Comparison of ENCODE assay signal across 11 cellular contexts in the genomic region with DNA sequence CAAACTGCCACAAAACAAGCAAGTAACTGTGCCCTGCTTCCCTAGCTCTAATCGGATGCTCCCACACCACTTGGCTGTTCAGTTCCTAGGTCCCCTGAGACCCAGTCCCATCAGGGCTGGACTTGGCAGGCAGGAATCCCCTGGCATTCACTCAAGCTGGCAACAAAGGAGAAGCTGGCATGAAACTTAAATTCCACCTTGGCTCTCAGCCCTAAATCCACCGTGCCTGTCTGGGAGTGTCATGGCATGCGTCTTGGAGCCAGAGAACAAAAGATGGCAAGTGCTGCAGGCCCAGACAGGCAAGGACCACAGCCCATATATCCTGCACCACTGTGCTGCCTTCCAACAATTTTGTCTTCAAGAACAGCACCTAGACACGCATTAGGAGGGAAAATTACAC. TPM values are rescaled to one million over a fixed set of nuclear protein-coding genes. Genes with fewer than 3 reads are reported as not detected.
A peak's percentile ranks its signal among the peaks of the same experiment; 100 is the strongest.
DNase-seq lines count a peak whose midpoint lies in the region; ATAC-seq, FAIRE-seq and TF ChIP-seq lines count a peak whose summit lies in the region.
"Had no signal": no experiment of that assay in that cellular context is flagged by ENCODE, and none has a peak within 500 bp of the region (broad histone marks: within the 10 kb centered on the region; RNA-seq: fewer than 3 reads in every experiment).

No MANE protein-coding gene starts in this region.

- peak overlapping the region; percentile 34 for H3K27ac Mint-ChIP-seq in activated CD8-positive, alpha-beta T cell treated with anti-CD3 and anti-CD28 coated beads, Interleukin-2, amount 10 ng/mL, durations not matched to agents 7 days and 5 days
- no peak overlapping the region for H3K27ac Mint-ChIP-seq in activated CD8-positive, alpha-beta T cell treated with anti-CD3 and anti-CD28 coated beads for 36 hours

- H3K4me2 ChIP-seq in GM12878 (ENCODE audit: control insufficient read depth, insufficient read depth), result no peak overlapping the region
- H3K4me2 ChIP-seq: A549 had no signal

- peaks cover 24% of the 10 kb centered on the region for H3K36me3 Mint-ChIP-seq in activated CD8-positive, alpha-beta T cell treated with anti-CD3 and anti-CD28 coated beads, Interleukin-2, amount 10 ng/mL, durations not matched to agents 7 days and 5 days (ENCODE audit: low read depth)
- H3K36me3 Mint-ChIP-seq in activated CD8-positive, alpha-beta T cell treated with anti-CD3 and anti-CD28 coated beads for 36 hours (ENCODE audit: low read depth), result peaks cover 20% of the 10 kb centered on the region

- H3K4me3 Mint-ChIP-seq in activated CD8-positive, alpha-beta T cell treated with anti-CD3 and anti-CD28 coated beads, Interleukin-2, amount 10 ng/mL, durations not matched to agents 7 days and 5 days, result no peak overlapping the region
- no peak overlapping the region for H3K4me3 Mint-ChIP-seq in activated CD8-positive, alpha-beta T cell treated with anti-CD3 and anti-CD28 coated beads for 36 hours

- H3K36me3 ChIP-seq in GM12878 (ENCODE audit: control insufficient read depth in 2 of 2, insufficient read depth in 2 of 2, low read length in 1 of 2) (peaks cover 12 to 20% of the 10 kb centered on the region in 2 experiments), upper lobe of right lung (peaks cover 36% of the 10 kb centered on the region), WERI-Rb-1 (peaks cover 21% of the 10 kb centered on the region)

- H3K4me1 ChIP-seq in GM12878 (ENCODE audit: control insufficient read depth, insufficient read depth, low read length), result no peaks in the 10 kb centered on the region
- peaks cover 13% of the 10 kb centered on the region for H3K4me1 ChIP-seq in upper lobe of right lung

- no peak overlapping the region for H2AFZ ChIP-seq in GM12878 (ENCODE audit: control insufficient read depth, low read depth, low read length)

- no peak for TF ChIP-seq RAD21 in GM12878 (IDR thresholded peaks at IDR 0.05; ENCODE audit: insufficient read depth, low read depth, low read length)

- TF ChIP-seq EP300 in GM12878 (IDR thresholded peaks at IDR 0.05; ENCODE audit: borderline replicate concordance in 1 of 2, control insufficient read depth in 1 of 2, low read depth in 2 of 2, low read length in 2 of 2), result no peak

- CTCF ChIA-PET in activated CD8-positive, alpha-beta T cell treated with anti-CD3 and anti-CD28 coated beads, Interleukin-2, amount 10 ng/mL, durations not matched to agents 7 days and 5 days (lab: Charles Lee), result interaction anchor here (0.9 to 5.1 kb wide), 7 partner anchors 11 to 153 kb away, joined by 3 to 65 read pairs (median 13); a partner anchor contains a TSS
- CTCF ChIA-PET in activated CD8-positive, alpha-beta T cell treated with anti-CD3 and anti-CD28 coated beads for 36 hours (lab: Charles Lee), result interaction anchor here (0.7 to 5.6 kb wide), 16 partner anchors 8 to 153 kb away, joined by 3 to 85 read pairs (median 6); a partner anchor contains a TSS
- CTCF ChIA-PET in GM12878 (lab: Yijun Ruan, JAX), result interaction anchor here (0.7 to 4.6 kb wide), 12 partner anchors 14 to 329 kb away, joined by 3 to 123 read pairs (median 6); a partner anchor contains a TSS

- ATAC-seq in activated CD8-positive, alpha-beta T cell treated with anti-CD3 and anti-CD28 coated beads, Interleukin-2, amount 10 ng/mL, durations not matched to agents 7 days and 5 days, result no peak
- no peak for ATAC-seq in activated CD8-positive, alpha-beta T cell treated with anti-CD3 and anti-CD28 coated beads for 36 hours
- ATAC-seq in GM12878, result no peak; the same call in 2 of the 3 replicates
- peak; percentile 43 for ATAC-seq in left lobe of liver
- ATAC-seq in upper lobe of right lung, result peak; percentile 36
- no peak for ATAC-seq in GM21447 (IDR thresholded peaks at IDR 0.05; ENCODE audit: unreplicated experiment)
- no peak for ATAC-seq in HG02678 (IDR thresholded peaks at IDR 0.05; ENCODE audit: unreplicated experiment)

- peak; percentile 36; the same call in 1 of the 2 replicates for TF ChIP-seq POLR2A in GM12878 (IDR thresholded peaks at IDR 0.05; ENCODE audit: low read depth, low read length)

- no peak for FAIRE-seq in GM12878 (lab: Jason Lieb, UNC)
- FAIRE-seq: A549 had no signal

- H3K9ac ChIP-seq in GM12878 (ENCODE audit: control insufficient read depth, insufficient read depth, low read length), result no peak overlapping the region

- RAD21 ChIA-PET in GM12878 (lab: Charles Lee; ENCODE audit: unreplicated experiment), result interaction anchor here (1.5 to 4.5 kb wide), 2 partner anchors 43 to 54 kb away, joined by 6 to 56 read pairs; no protein-coding TSS in a partner anchor

- no peaks in the 10 kb centered on the region for H3K9me3 Mint-ChIP-seq in activated CD8-positive, alpha-beta T cell treated with anti-CD3 and anti-CD28 coated beads, Interleukin-2, amount 10 ng/mL, durations not matched to agents 7 days and 5 days (ENCODE audit: insufficient read depth)
- H3K9me3 Mint-ChIP-seq in activated CD8-positive, alpha-beta T cell treated with anti-CD3 and anti-CD28 coated beads for 36 hours, result no peaks in the 10 kb centered on the region

- H3K79me2 ChIP-seq in GM12878 (ENCODE audit: control insufficient read depth, insufficient read depth, low read length), result no peaks in the 10 kb centered on the region

- no peaks in the 10 kb centered on the region for H3K27me3 Mint-ChIP-seq in activated CD8-positive, alpha-beta T cell treated with anti-CD3 and anti-CD28 coated beads, Interleukin-2, amount 10 ng/mL, durations not matched to agents 7 days and 5 days (ENCODE audit: low read depth)
- H3K27me3 Mint-ChIP-seq in activated CD8-positive, alpha-beta T cell treated with anti-CD3 and anti-CD28 coated beads for 36 hours, result no peaks in the 10 kb centered on the region

- H3K4me1 Mint-ChIP-seq in activated CD8-positive, alpha-beta T cell treated with anti-CD3 and anti-CD28 coated beads, Interleukin-2, amount 10 ng/mL, durations not matched to agents 7 days and 5 days (ENCODE audit: low read depth), result no peaks in the 10 kb centered on the region
- H3K4me1 Mint-ChIP-seq in activated CD8-positive, alpha-beta T cell treated with anti-CD3 and anti-CD28 coated beads for 36 hours (ENCODE audit: low read depth), result peaks cover 2% of the 10 kb centered on the region

- H3K27ac ChIP-seq in GM12878 (ENCODE audit: control insufficient read depth, insufficient read depth) (no peak overlapping the region), upper lobe of right lung (peak overlapping the region; percentile 4), WERI-Rb-1 (no peak overlapping the region; the same call in 1 of the 2 replicates)
- H3K27ac ChIP-seq: A549 had no signal

- SMC1A ChIA-PET in GM12878 (lab: Charles Lee; ENCODE audit: uncharacterized antibody, unreplicated experiment), result interaction anchor here (0.8 to 4.0 kb wide), 7 partner anchors 12 to 477 kb away, joined by 3 to 58 read pairs (median 7); a partner anchor contains a TSS

- H3K9me3 ChIP-seq in GM12878 (replicated peaks; ENCODE audit: control insufficient read depth, insufficient read depth, low read length) (no peaks in the 10 kb centered on the region), upper lobe of right lung (no peaks in the 10 kb centered on the region), WERI-Rb-1 (ENCODE audit: severe bottlenecking) (no peaks in the 10 kb centered on the region)
- H3K9me3 ChIP-seq: A549 had no signal

- 97% methylated on average over 4 of the region's 4 CpGs for WGBS in GM12878 (ENCODE audit: insufficient coverage, insufficient replicate concordance, low lambda C conversion rate, missing lambda C conversion rate)

- intact Hi-C loops in activated CD8-positive, alpha-beta T cell treated with anti-CD3 and anti-CD28 coated beads for 36 hours (cut with micrococcal nuclease), result loop anchor here (5.0 kb wide), 1 partner anchor 37 kb away; a partner anchor contains a TSS
- intact Hi-C loops in GM12878 (cut with micrococcal nuclease; ENCODE audit: unreplicated experiment) (no loop called here), upper lobe of right lung (cut with DNase I) (loop anchor here (5.0 kb wide), 1 partner anchor 52 kb away; no protein-coding TSS in a partner anchor)

- BruUV-seq in GM12878 (replicated peaks; lab: Mats Ljungman, UMichigan), result no TSS peak

- H3K27me3 ChIP-seq in GM12878 (replicated peaks in 1 of 2; ENCODE audit: control insufficient read depth in 2 of 2, insufficient read depth in 2 of 2, low read length in 1 of 2), result no peaks in the 10 kb centered on the region
- H3K27me3 ChIP-seq in upper lobe of right lung, result no peaks in the 10 kb centered on the region
- no peaks in the 10 kb centered on the region for H3K27me3 ChIP-seq in WERI-Rb-1 (ENCODE audit: insufficient read depth, low read depth, severe bottlenecking)

- no peaks in the 10 kb centered on the region for H4K20me1 ChIP-seq in GM12878 (ENCODE audit: control insufficient read depth, insufficient read depth)

- H3K4me3 ChIP-seq in GM12878 (no peak overlapping the region), upper lobe of right lung (no peak overlapping the region), WERI-Rb-1 (ENCODE audit: low read depth, low read length) (no peak overlapping the region)
- H3K4me3 ChIP-seq: A549 had no signal

- TF ChIP-seq CTCF in activated CD8-positive, alpha-beta T cell treated with anti-CD3 and anti-CD28 coated beads for 36 hours (IDR thresholded peaks at IDR 0.05), result no peak
- no peak for TF ChIP-seq CTCF in GM12878 (IDR thresholded peaks at IDR 0.05 in 2 of 3, conservative IDR thresholded peaks at IDR 0.05 in 1 of 3; ENCODE audit: control insufficient read depth in 2 of 3, extremely low read depth in 1 of 3, insufficient read depth in 1 of 3, low read depth in 3 of 3, low read length in 3 of 3)
- TF ChIP-seq CTCF in upper lobe of right lung (IDR thresholded peaks at IDR 0.05), result no peak
- no peak for TF ChIP-seq CTCF in WERI-Rb-1 (IDR thresholded peaks at IDR 0.05; ENCODE audit: low read depth, low read length)

- no peak for DNase-seq in activated CD8-positive, alpha-beta T cell treated with anti-CD3 and anti-CD28 coated beads, Interleukin-2, amount 10 ng/mL, durations not matched to agents 7 days and 5 days
- DNase-seq in activated CD8-positive, alpha-beta T cell treated with anti-CD3 and anti-CD28 coated beads for 36 hours, result no peak
- no peak for DNase-seq in GM12878 (ENCODE audit: low read depth, low spot score)
- peak; percentile 81 for DNase-seq in left lobe of liver (ENCODE audit: low spot score)
- DNase-seq in upper lobe of right lung, result no peak
- DNase-seq in WERI-Rb-1, result no peak
- DNase-seq: activated CD4-positive, CD25-positive, alpha-beta regulatory T cell; NCI-H510A had no signal

- POLR2A ChIA-PET in activated CD8-positive, alpha-beta T cell treated with anti-CD3 and anti-CD28 coated beads, Interleukin-2, amount 10 ng/mL, durations not matched to agents 7 days and 5 days (lab: Charles Lee), result interaction anchor here (0.9 kb wide), 1 partner anchor 37 kb away, joined by 3 read pairs; no protein-coding TSS in a partner anchor
- POLR2A ChIA-PET in activated CD8-positive, alpha-beta T cell treated with anti-CD3 and anti-CD28 coated beads for 36 hours (lab: Charles Lee), result interaction anchor here (0.7 to 1.7 kb wide), 6 partner anchors 12 to 228 kb away, joined by 3 to 7 read pairs (median 3); no protein-coding TSS in a partner anchor
- POLR2A ChIA-PET in GM12878 (lab: Charles Lee), result no interaction called here

- in situ Hi-C loops in GM12878 (cut with MboI), result loop anchor here (25.0 kb wide), 1 partner anchor 317 kb away; a partner anchor contains a TSS

RNA-seq across cellular contexts. Expression of a gene that starts 38.2 kb away (rescaled TPM):
- total RNA-seq in activated CD8-positive, alpha-beta T cell treated with anti-CD3 and anti-CD28 coated beads, Interleukin-2, amount 10 ng/mL, durations not matched to agents 7 days and 5 days, result 10 to 100 TPM; 92.7 to 93.3 TPM
- total RNA-seq in activated CD8-positive, alpha-beta T cell treated with anti-CD3 and anti-CD28 coated beads for 36 hours, result 100 to 1,000 TPM; 154 to 161 TPM
- total RNA-seq in GM12878 (2013; cell fraction: nucleolus; rRNA removed), result 30.4 and 34.7 TPM in 2 replicates
- 98.2 and 109 TPM in 2 replicates for total RNA-seq in GM12878 (2014; rRNA removed)
- 110 and 128 TPM in 2 replicates for total RNA-seq in GM12878 (2014; rRNA removed; fragmentation: Illumina TruSeq; extraction: Trizol)
- 130 and 138 TPM in 2 replicates for total RNA-seq in GM12878 (2021)
- 45.0 TPM for polyA plus RNA-seq in GM12878 (2011; ENCODE audit: low read depth)
- polyA plus RNA-seq in GM12878 (2011; rRNA removed), result 77.4 and 106 TPM in 2 replicates
- polyA plus RNA-seq in GM12878 (2011; cell fraction: cytosol; rRNA removed), result 38.1 and 39.0 TPM in 2 replicates
- 31.6 and 37.7 TPM in 2 replicates for polyA plus RNA-seq in GM12878 (2011; cell fraction: nucleus; rRNA removed)
- polyA plus RNA-seq in GM12878 (2012), result 51.8 and 57.1 TPM in 2 replicates
- polyA plus RNA-seq in GM12878 (2014; fragmentation: Illumina TruSeq; extraction: Trizol), result 145 and 187 TPM in 2 replicates
- 10 to 100 TPM; 29.8 to 44.9 TPM for polyA plus RNA-seq in GM12878 (2014; fragmentation: Nextera tagmentation; extraction: Ambion mirVana)
- 84.5 and 123 TPM in 2 replicates for polyA plus RNA-seq in GM12878 (2014; rRNA removed)
- polyA plus RNA-seq in GM12878 (2016; fragmentation: Nextera tagmentation; extraction: Ambion mirVana), result 100 to 1,000 TPM; 106 to 111 TPM
- 72.4 and 95.8 TPM in 2 replicates for polyA minus RNA-seq in GM12878 (2011; rRNA and poly(A)+ RNA removed)
- polyA minus RNA-seq in GM12878 (2011; cell fraction: cytosol; rRNA and poly(A)+ RNA removed), result 24.5 and 33.8 TPM in 2 replicates
- polyA minus RNA-seq in GM12878 (2011; cell fraction: nucleus; rRNA and poly(A)+ RNA removed), result 15.0 and 19.1 TPM in 2 replicates
- total RNA-seq in left lobe of liver, result 28.1 TPM
- 114 TPM for total RNA-seq in upper lobe of right lung

RNA-seq across cellular contexts. Expression of a gene that starts 39.5 kb away (rescaled TPM):
- 10 to 100 TPM in 1 of 2 experiments, 1 to 10 TPM in 1; 8.9 to 10.1 TPM for total RNA-seq in activated CD8-positive, alpha-beta T cell treated with anti-CD3 and anti-CD28 coated beads, Interleukin-2, amount 10 ng/mL, durations not matched to agents 7 days and 5 days
- 10 to 100 TPM; 46.0 to 46.4 TPM for total RNA-seq in activated CD8-positive, alpha-beta T cell treated with anti-CD3 and anti-CD28 coated beads for 36 hours
- total RNA-seq in GM12878 (2013; cell fraction: nucleolus; rRNA removed), result 9.0 and 10.5 TPM in 2 replicates
- 0.82 and 1.1 TPM in 2 replicates for total RNA-seq in GM12878 (2014; rRNA removed)
- 0.89 and 0.92 TPM in 2 replicates for total RNA-seq in GM12878 (2014; rRNA removed; fragmentation: Illumina TruSeq; extraction: Trizol)
- 7.3 and 9.0 TPM in 2 replicates for total RNA-seq in GM12878 (2021)
- 4.2 TPM for polyA plus RNA-seq in GM12878 (2011; ENCODE audit: low read depth)
- 2.2 and 2.3 TPM in 2 replicates for polyA plus RNA-seq in GM12878 (2011; rRNA removed)
- 2.8 and 5.1 TPM in 2 replicates for polyA plus RNA-seq in GM12878 (2011; cell fraction: cytosol; rRNA removed)
- 21.2 and 21.5 TPM in 2 replicates for polyA plus RNA-seq in GM12878 (2011; cell fraction: nucleus; rRNA removed)
- polyA plus RNA-seq in GM12878 (2012), result 8.5 and 17.1 TPM in 2 replicates
- 4.3 and 5.7 TPM in 2 replicates for polyA plus RNA-seq in GM12878 (2014; fragmentation: Illumina TruSeq; extraction: Trizol)
- polyA plus RNA-seq in GM12878 (2014; fragmentation: Nextera tagmentation; extraction: Ambion mirVana), result 1 to 10 TPM; 1.7 to 2.8 TPM
- 4.6 and 5.5 TPM in 2 replicates for polyA plus RNA-seq in GM12878 (2014; rRNA removed)
- 1 to 10 TPM; 1.6 to 3.1 TPM for polyA plus RNA-seq in GM12878 (2016; fragmentation: Nextera tagmentation; extraction: Ambion mirVana)
- 3.7 and 8.6 TPM in 2 replicates for polyA minus RNA-seq in GM12878 (2011; rRNA and poly(A)+ RNA removed)
- polyA minus RNA-seq in GM12878 (2011; cell fraction: cytosol; rRNA and poly(A)+ RNA removed), result 8.8 and 11.9 TPM in 2 replicates
- 13.2 and 20.7 TPM in 2 replicates for polyA minus RNA-seq in GM12878 (2011; cell fraction: nucleus; rRNA and poly(A)+ RNA removed)
- 12.1 TPM for total RNA-seq in left lobe of liver
- 85.6 TPM for total RNA-seq in upper lobe of right lung

Comparison
In these comparisons a context has a peak if more than half of its experiments do, and no peak if none do; other contexts are left out.
1. ATAC-seq: peak in left lobe of liver (single experiment) and upper lobe of right lung (single experiment); none in activated CD8-positive, alpha-beta T cell treated with anti-CD3 and anti-CD28 coated beads, Interleukin-2, amount 10 ng/mL, durations not matched to agents 7 days and 5 days (single experiment), activated CD8-positive, alpha-beta T cell treated with anti-CD3 and anti-CD28 coated beads for 36 hours (single experiment), GM12878 (single experiment), GM21447 (single experiment) and HG02678 (single experiment).